Comparison of ENCODE assay signal across 16 cellular contexts in the genomic region with DNA sequence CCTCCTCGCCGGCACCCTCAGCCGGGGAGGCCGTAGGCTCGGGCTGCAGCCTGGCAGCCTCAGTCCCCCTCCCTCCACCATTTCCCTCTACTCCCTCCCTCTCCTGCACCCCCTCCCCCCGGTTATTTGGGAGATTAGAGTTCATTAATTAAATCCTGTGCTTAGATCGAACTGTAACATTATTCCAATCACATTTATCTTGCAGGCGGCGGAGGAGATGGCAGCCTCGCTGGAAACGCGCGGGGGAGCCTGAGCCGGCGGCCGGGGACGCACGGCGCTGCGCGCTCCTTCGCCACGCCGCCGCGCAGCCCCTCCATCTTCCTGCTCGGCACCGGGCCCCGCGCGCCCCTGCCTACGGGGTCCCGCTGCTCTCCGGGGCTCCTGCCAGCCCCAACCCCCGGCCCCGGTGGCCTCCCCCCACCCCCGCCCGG. TPM values are rescaled to one million over a fixed set of nuclear protein-coding genes. Genes with fewer than 3 reads are reported as not detected.
A peak's percentile ranks its signal among the peaks of the same experiment; 100 is the strongest.
DNase-seq lines count a peak whose midpoint lies in the region; ATAC-seq and TF ChIP-seq lines count a peak whose summit lies in the region.
"Had no signal": no experiment of that assay in that cellular context is flagged by ENCODE, and none has a peak within 500 bp of the region (broad histone marks: within the 10 kb centered on the region; RNA-seq: fewer than 3 reads in every experiment).

A gene with protein sequence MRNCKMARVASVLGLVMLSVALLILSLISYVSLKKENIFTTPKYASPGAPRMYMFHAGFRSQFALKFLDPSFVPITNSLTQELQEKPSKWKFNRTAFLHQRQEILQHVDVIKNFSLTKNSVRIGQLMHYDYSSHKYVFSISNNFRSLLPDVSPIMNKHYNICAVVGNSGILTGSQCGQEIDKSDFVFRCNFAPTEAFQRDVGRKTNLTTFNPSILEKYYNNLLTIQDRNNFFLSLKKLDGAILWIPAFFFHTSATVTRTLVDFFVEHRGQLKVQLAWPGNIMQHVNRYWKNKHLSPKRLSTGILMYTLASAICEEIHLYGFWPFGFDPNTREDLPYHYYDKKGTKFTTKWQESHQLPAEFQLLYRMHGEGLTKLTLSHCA (plus strand): TSS at position 287 of the 431 bp plus-strand sequence. CDS start 290 bp downstream, outside the sequence.

- no peak for ATAC-seq in GM19035 (IDR thresholded peaks at IDR 0.05; ENCODE audit: unreplicated experiment)
- ATAC-seq: activated CD4-positive, alpha-beta T cell treated with anti-CD3 and anti-CD28 coated beads for 36 hours had no signal

- H3K27me3 Mint-ChIP-seq in H9 (ENCODE audit: low read depth) (peaks cover 62% of the 10 kb centered on the region), neural progenitor cell (ENCODE audit: insufficient read depth, low read depth) (peaks cover 46% of the 10 kb centered on the region)

- no peaks in the 10 kb centered on the region; the same call in 1 of the 2 replicates for H3K27me3 ChIP-seq in H9 (ENCODE audit: insufficient read depth, low read length)
- H3K27me3 ChIP-seq in endocrine pancreas (ENCODE audit: control insufficient read depth, insufficient read depth, low read length), result no peaks in the 10 kb centered on the region
- H3K27me3 ChIP-seq in neural progenitor cell, result peaks cover 53% of the 10 kb centered on the region

- peaks cover 17% of the 10 kb centered on the region for H3K23me2 ChIP-seq in H9 (ENCODE audit: insufficient read length, low read depth, low read length, poor library complexity, severe bottlenecking)

- H3K27ac ChIP-seq in H9 (ENCODE audit: insufficient read length, low read depth, low read length), result no peak within 1 kb of the TSS
- H3K27ac ChIP-seq in neural progenitor cell, result no peak within 1 kb of the TSS
- H3K27ac ChIP-seq: ascending aorta, spleen, tibial artery had no signal

- H2BK5ac ChIP-seq in H9 (ENCODE audit: insufficient read length, low read length), result no peak within 1 kb of the TSS

- H2AFZ ChIP-seq in H9 (ENCODE audit: low read length) (no peak within 1 kb of the TSS), neural progenitor cell (replicated peaks) (peak within 1 kb of the TSS; percentile 86)

- H3F3A ChIP-seq in neural progenitor cell (ENCODE audit: low read depth), result peaks cover 19% of the 10 kb centered on the region

- no peaks in the 10 kb centered on the region; the same call in 1 of the 2 replicates for H3K4me1 ChIP-seq in H9 (ENCODE audit: insufficient read depth, low read length)
- peaks cover 8% of the 10 kb centered on the region for H3K4me1 ChIP-seq in endocrine pancreas (ENCODE audit: control insufficient read depth, insufficient read depth, low read length)
- H3K4me1 ChIP-seq in neural progenitor cell, result peaks cover 4% of the 10 kb centered on the region
- H3K4me1 ChIP-seq: ascending aorta had no signal

- H2BK12ac ChIP-seq in H9 (ENCODE audit: insufficient read length, low read depth, low read length), result no peak within 1 kb of the TSS

- peak within 1 kb of the TSS; percentile 29; the same call in 1 of the 2 replicates for H3K14ac ChIP-seq in H9 (ENCODE audit: insufficient read depth, low read length)

- no peak within 1 kb of the TSS for H3K18ac ChIP-seq in H9 (ENCODE audit: insufficient read length, low read depth, low read length)

- H3K27ac Mint-ChIP-seq in H9 (peak within 1 kb of the TSS in 1 of 3 experiments; percentile 38; a peak in 2 of 7 replicates), neural progenitor cell (no peak within 1 kb of the TSS)
- H3K27ac Mint-ChIP-seq: activated CD4-positive, alpha-beta T cell treated with anti-CD3 and anti-CD28 coated beads for 36 hours had no signal

- H2AK5ac ChIP-seq in H9 (ENCODE audit: insufficient read length, low read length), result no peak within 1 kb of the TSS

- no peak within 1 kb of the TSS for H3K23ac ChIP-seq in H9 (ENCODE audit: insufficient read length, low read depth, low read length)

- DNase-seq in H9, result no peak
- peak; percentile 8 for DNase-seq in NCI-H2107 (lab: John Stamatoyannopoulos, UW)
- peak; percentile 47 for DNase-seq in neural progenitor cell (ENCODE audit: low spot score)
- no peak for DNase-seq in putamen (ENCODE audit: low spot score)
- DNase-seq in COLO829 (ENCODE audit: low spot score), result no peak
- DNase-seq in GM13977 (ENCODE audit: low spot score), result no peak
- DNase-seq: activated CD4-positive, alpha-beta T cell treated with anti-CD3 and anti-CD28 coated beads for 36 hours; NCI-H2029; spleen; tibial artery had no signal

- H3K79me1 ChIP-seq in H9 (ENCODE audit: insufficient read depth, low read depth, low read length, poor library complexity, severe bottlenecking), result no peaks in the 10 kb centered on the region

- no peak for TF ChIP-seq CTCF in H9 (conservative IDR thresholded peaks at IDR 0.05)
- TF ChIP-seq CTCF in neural progenitor cell (IDR thresholded peaks at IDR 0.05), result no peak
- TF ChIP-seq CTCF in GM13977 (IDR thresholded peaks at IDR 0.05; ENCODE audit: extremely low read depth, insufficient read depth, missing control alignments), result no peak

- H3K79me2 ChIP-seq in H9 (ENCODE audit: insufficient read depth, low read length), result no peaks in the 10 kb centered on the region
- no peaks in the 10 kb centered on the region for H3K79me2 ChIP-seq in neural progenitor cell (ENCODE audit: low read depth)

- no peak within 1 kb of the TSS for H4K5ac ChIP-seq in H9 (ENCODE audit: insufficient read length, low read depth, low read length)

- H4K8ac ChIP-seq in H9 (replicated peaks; ENCODE audit: insufficient read length, low read depth, low read length), result no peak within 1 kb of the TSS

- no peak within 1 kb of the TSS for H3K56ac ChIP-seq in H9 (ENCODE audit: insufficient read length, low read depth, low read length)

- H3K9me3 ChIP-seq in H9 (ENCODE audit: control insufficient read depth, low read depth, low read length) (no peaks in the 10 kb centered on the region), endocrine pancreas (ENCODE audit: control insufficient read depth, low read length) (no peaks in the 10 kb centered on the region), neural progenitor cell (ENCODE audit: low read depth) (no peaks in the 10 kb centered on the region)
- H3K9me3 ChIP-seq: ascending aorta, tibial artery had no signal

- no peak within 1 kb of the TSS for H4K91ac ChIP-seq in H9 (ENCODE audit: insufficient read length, low read depth, low read length)

- WGBS in H9 (ENCODE audit: extremely low coverage, insufficient read length, low lambda C conversion rate), result no CpG with 5 or more reads among the region's 38 CpGs

- peak within 1 kb of the TSS; percentile 84 to 96 for H3K4me3 Mint-ChIP-seq in H9
- peak within 1 kb of the TSS; percentile 90 for H3K4me3 Mint-ChIP-seq in neural progenitor cell
- H3K4me3 Mint-ChIP-seq: activated CD4-positive, alpha-beta T cell treated with anti-CD3 and anti-CD28 coated beads for 36 hours had no signal

- H4K20me1 ChIP-seq in H9 (ENCODE audit: control insufficient read depth, insufficient read depth, insufficient read length) (no peaks in the 10 kb centered on the region), neural progenitor cell (ENCODE audit: low read depth) (no peaks in the 10 kb centered on the region)

- H3K9ac ChIP-seq in H9 (ENCODE audit: extremely low read depth, insufficient read length, low read length) (no peak within 1 kb of the TSS), endocrine pancreas (ENCODE audit: control insufficient read depth, insufficient read depth, low read length) (peak within 1 kb of the TSS; percentile 85), neural progenitor cell (no peak within 1 kb of the TSS)

- H3T11ph ChIP-seq in H9 (ENCODE audit: low read length), result no peak within 1 kb of the TSS

- in situ Hi-C loops in GM13977 (cut with MboI; ENCODE audit: low pct_unique_long_range_greater_than_20kb, low sequenced_read_pairs, unreplicated experiment), result no loop called here

- H3K36me3 ChIP-seq in endocrine pancreas (ENCODE audit: control insufficient read depth, insufficient read depth, low read length) (no peaks in the 10 kb centered on the region), neural progenitor cell (no peaks in the 10 kb centered on the region)
- H3K36me3 ChIP-seq: ascending aorta, spleen, tibial artery had no signal

- no peak within 1 kb of the TSS for H3K4ac ChIP-seq in H9 (ENCODE audit: low read depth, low read length)

- H3K9me3 Mint-ChIP-seq in H9 (no peaks in the 10 kb centered on the region), neural progenitor cell (peaks cover 2% of the 10 kb centered on the region)

- H2BK20ac ChIP-seq in H9 (ENCODE audit: low read depth, low read length, poor library complexity, severe bottlenecking), result no peak within 1 kb of the TSS

- peak within 1 kb of the TSS; percentile 57 for H3K4me3 ChIP-seq in endocrine pancreas (ENCODE audit: control insufficient read depth, insufficient read depth, low read length)
- peak within 1 kb of the TSS; percentile 65 for H3K4me3 ChIP-seq in neural progenitor cell
- H3K4me3 ChIP-seq: ascending aorta, tibial artery had no signal

- H3K36me3 Mint-ChIP-seq in H9 (ENCODE audit: insufficient read depth in 1 of 3, low read depth in 3 of 3) (peaks cover 0 to 7% (median 0%) of the 10 kb centered on the region in 3 experiments; a peak in 3 of 7 replicates), neural progenitor cell (no peaks in the 10 kb centered on the region)

- peak within 1 kb of the TSS; percentile 81 for H3K4me2 ChIP-seq in H9 (ENCODE audit: insufficient read depth, insufficient read length, low read length)
- H3K4me2 ChIP-seq in neural progenitor cell, result peak within 1 kb of the TSS; percentile 98

- H3K4me1 Mint-ChIP-seq in H9 (peaks cover 8 to 15% of the 10 kb centered on the region in 2 experiments), neural progenitor cell (peaks cover 10% of the 10 kb centered on the region)
- H3K4me1 Mint-ChIP-seq: activated CD4-positive, alpha-beta T cell treated with anti-CD3 and anti-CD28 coated beads for 36 hours had no signal

- no peak within 1 kb of the TSS for H2BK15ac ChIP-seq in H9 (ENCODE audit: low read depth, low read length)

- H2BK120ac ChIP-seq in H9 (ENCODE audit: low read depth, low read length, poor library complexity, severe bottlenecking), result no peak within 1 kb of the TSS

RNA-seq across cellular contexts. Expression of the gene that starts here (rescaled TPM):
- 1.9 and 2.3 TPM in 2 replicates for total RNA-seq in H9 (2021)
- total RNA-seq in neural progenitor cell (ENCODE audit: low replicate concordance), result 0.65 and 1.2 TPM in 2 replicates
- total RNA-seq: activated CD4-positive, alpha-beta T cell treated with anti-CD3 and anti-CD28 coated beads for 36 hours; ascending aorta; HT1080; lower leg skin; spleen; T-helper 1 cell treated with Interleukin-12 subunit alpha and Interleukin-12 subunit beta and Interleukin-4 antibody, amounts not matched to agents 30 ng/mL and 1 ng/mL, for 36 hours had no signal

Comparison
In these comparisons a context has a peak if more than half of its experiments do, and no peak if none do; other contexts are left out.
1. DNase-seq: peak in NCI-H2107 (single experiment) and neural progenitor cell (single experiment); none in H9 (single experiment), putamen (single experiment), COLO829 (single experiment) and GM13977 (single experiment).